11 cellular contexts compared by ENCODE assay signal in genomic region chr2:105072039-105072438, GRCh38. TPM values are rescaled to one million over a fixed set of nuclear protein-coding genes. Genes with fewer than 3 reads are reported as not detected.
DNase-seq lines count a peak whose midpoint lies in the region; ATAC-seq and TF ChIP-seq lines count a peak whose summit lies in the region.
"Had no signal": no experiment of that assay in that cellular context is flagged by ENCODE, and none has a peak within 500 bp of the region (broad histone marks: within the 10 kb centered on the region; RNA-seq: fewer than 3 reads in every experiment).

No MANE protein-coding gene starts in this region.

- no peaks in the 10 kb centered on the region for H3K36me3 ChIP-seq in hepatocyte (replicated peaks; ENCODE audit: insufficient read depth, low read depth)
- no peaks in the 10 kb centered on the region for H3K36me3 ChIP-seq in CD4-positive, alpha-beta memory T cell (ENCODE audit: insufficient read depth, low read length)

- no peaks in the 10 kb centered on the region for H3K9me3 ChIP-seq in hepatocyte (ENCODE audit: low read depth)
- H3K9me3 ChIP-seq in CD4-positive, alpha-beta memory T cell (ENCODE audit: control insufficient read depth in 1 of 2, low read length in 2 of 2): no peaks in the 10 kb centered on the region

- intact Hi-C loops in CD4-positive, alpha-beta memory T cell (cut with micrococcal nuclease): no loop called here

- peaks cover 13% of the 10 kb centered on the region for H3K36me3 Mint-ChIP-seq in activated naive CD8-positive, alpha-beta T cell treated with anti-CD3 and anti-CD28 coated beads for 36 hours
- peaks cover 27 to 37% of the 10 kb centered on the region in 2 donors for H3K36me3 Mint-ChIP-seq in CD4-positive, alpha-beta memory T cell

- H3K9me3 Mint-ChIP-seq in activated naive CD8-positive, alpha-beta T cell treated with anti-CD3 and anti-CD28 coated beads for 36 hours: no peaks in the 10 kb centered on the region
- no peaks in the 10 kb centered on the region for H3K9me3 Mint-ChIP-seq in CD4-positive, alpha-beta memory T cell
- H3K9me3 Mint-ChIP-seq: nephron had no signal

- H3K27me3 ChIP-seq in hepatocyte: no peaks in the 10 kb centered on the region
- H3K27me3 ChIP-seq in CD4-positive, alpha-beta memory T cell (ENCODE audit: insufficient read depth, low read length): no peaks in the 10 kb centered on the region

- CTCF ChIA-PET in CD4-positive, alpha-beta memory T cell (lab: Charles Lee; ENCODE audit: partially characterized antibody): no interaction called here

- H3K27me3 Mint-ChIP-seq in activated naive CD8-positive, alpha-beta T cell treated with anti-CD3 and anti-CD28 coated beads for 36 hours: no peaks in the 10 kb centered on the region
- no peaks in the 10 kb centered on the region for H3K27me3 Mint-ChIP-seq in CD4-positive, alpha-beta memory T cell

- TF ChIP-seq CTCF in hepatocyte (IDR thresholded peaks at IDR 0.05; ENCODE audit: poor library complexity): no peak

- H3K4me1 Mint-ChIP-seq in activated naive CD8-positive, alpha-beta T cell treated with anti-CD3 and anti-CD28 coated beads for 36 hours: peaks cover 11% of the 10 kb centered on the region
- peaks cover 0 to 5% (median 5%) of the 10 kb centered on the region in 4 donors for H3K4me1 Mint-ChIP-seq in CD4-positive, alpha-beta memory T cell
- H3K4me1 Mint-ChIP-seq: nephron had no signal

- H3K27ac ChIP-seq in hepatocyte: no peak overlapping the region
- H3K27ac ChIP-seq in CD4-positive, alpha-beta memory T cell (ENCODE audit: low read depth, low read length): no peak overlapping the region

- H2AFZ ChIP-seq in hepatocyte: no peak overlapping the region

- no peaks in the 10 kb centered on the region for H4K20me1 ChIP-seq in hepatocyte (ENCODE audit: insufficient read depth, poor library complexity, severe bottlenecking)

- 97% methylated on average over 2 of the region's 2 CpGs for WGBS in hepatocyte (ENCODE audit: low lambda C conversion rate, missing lambda C conversion rate)

- no peak overlapping the region for H3K4me3 Mint-ChIP-seq in activated naive CD8-positive, alpha-beta T cell treated with anti-CD3 and anti-CD28 coated beads for 36 hours
- no peak overlapping the region for H3K4me3 Mint-ChIP-seq in CD4-positive, alpha-beta memory T cell
- H3K4me3 Mint-ChIP-seq: nephron had no signal

- POLR2A ChIA-PET in CD4-positive, alpha-beta memory T cell (lab: Charles Lee; ENCODE audit: partially characterized antibody): no interaction called here

- no peak for TF ChIP-seq POLR2A in GM18505 (IDR thresholded peaks at IDR 0.05; ENCODE audit: borderline replicate concordance, extremely low read depth, insufficient read depth, insufficient read length)

- H3K4me3 ChIP-seq in hepatocyte: no peak overlapping the region
- no peak overlapping the region for H3K4me3 ChIP-seq in CD4-positive, alpha-beta memory T cell (ENCODE audit: low read length in 2 of 2)

- H3K27ac Mint-ChIP-seq in activated naive CD8-positive, alpha-beta T cell treated with anti-CD3 and anti-CD28 coated beads for 36 hours: no peak overlapping the region
- no peak overlapping the region for H3K27ac Mint-ChIP-seq in CD4-positive, alpha-beta memory T cell
- H3K27ac Mint-ChIP-seq: nephron had no signal

- peak; percentile 3 for DNase-seq in activated naive CD8-positive, alpha-beta T cell treated with anti-CD3 and anti-CD28 coated beads for 36 hours
- DNase-seq in NCI-H1417 (lab: John Stamatoyannopoulos, UW): no peak
- no peak for DNase-seq in occipital lobe (lab: John Stamatoyannopoulos, UW)
- no peak for DNase-seq in hepatocyte (ENCODE audit: low spot score)
- DNase-seq in CD4-positive, alpha-beta memory T cell: no peak
- DNase-seq: HCEC 1CT, NCI-H1436 had no signal

- peaks cover 6% of the 10 kb centered on the region for H3K79me2 ChIP-seq in hepatocyte

- no peaks in the 10 kb centered on the region for H3K9me2 ChIP-seq in hepatocyte (replicated peaks; ENCODE audit: insufficient read depth)

- ATAC-seq in GM18505 (IDR thresholded peaks at IDR 0.05; ENCODE audit: unreplicated experiment) (peak; percentile 88), GM19463 (IDR thresholded peaks at IDR 0.05; ENCODE audit: unreplicated experiment) (peak; percentile 93), HG03066 (IDR thresholded peaks at IDR 0.05; ENCODE audit: low read depth, unreplicated experiment) (peak; percentile 57)

- H3K4me2 ChIP-seq in hepatocyte: no peak overlapping the region

- no peaks in the 10 kb centered on the region for H3K4me1 ChIP-seq in hepatocyte (ENCODE audit: insufficient read depth)
- H3K4me1 ChIP-seq in CD4-positive, alpha-beta memory T cell (ENCODE audit: insufficient read depth, low read length): peaks cover 4% of the 10 kb centered on the region

RNA-seq across cellular contexts. Expression of gene MRPS9, which starts 34.2 kb away (rescaled TPM):
- total RNA-seq in activated naive CD8-positive, alpha-beta T cell treated with anti-CD3 and anti-CD28 coated beads for 36 hours: 10 to 100 TPM; 52.2 to 57.1 TPM
- total RNA-seq in occipital lobe (15.1 TPM), hepatocyte (30.8 and 31.9 TPM in 2 replicates)
- 35.0 and 36.1 TPM in 2 replicates for polyA plus RNA-seq in hepatocyte
- 10 to 100 TPM; 20.8 to 22.0 TPM for total RNA-seq in CD4-positive, alpha-beta memory T cell
- 10 to 100 TPM; 20.1 to 31.0 TPM for polyA plus RNA-seq in CD4-positive, alpha-beta memory T cell
